ENCODE assay signal across 11 cellular contexts in genomic region chr15:44666208-44667038, GRCh38. TPM values are rescaled to one million over a fixed set of nuclear protein-coding genes. Genes with fewer than 3 reads are reported as not detected.
DNase-seq lines count a peak whose midpoint lies in the region; ATAC-seq and TF ChIP-seq lines count a peak whose summit lies in the region.
"Had no signal": no experiment of that assay in that cellular context is flagged by ENCODE, and none has a peak within 500 bp of the region (broad histone marks: within the 10 kb centered on the region; RNA-seq: fewer than 3 reads in every experiment).

No MANE protein-coding gene starts in this region.

- no peaks in the 10 kb centered on the region for H3K9me3 ChIP-seq in BLaER1 treated with 17β-estradiol and CSF1 and Interleukin-3, amounts not matched to agents 10 nM and 100 nM (replicated peaks in 1 of 11)
- H3K9me3 ChIP-seq in OCI-LY1 (ENCODE audit: low read length) (no peaks in the 10 kb centered on the region), hepatocyte (ENCODE audit: low read depth) (no peaks in the 10 kb centered on the region)
- H3K9me3 ChIP-seq: HAP-1, SJSA1 had no signal

- no peaks in the 10 kb centered on the region for H3K9me3 Mint-ChIP-seq in dendritic cell treated with granulocyte-macrophage colony-stimulating factor and Interleukin-4, amounts not matched to agents 40 ng/mL and 50 ng/mL, for 4 days

- ATAC-seq in GM18505 (IDR thresholded peaks at IDR 0.05; ENCODE audit: unreplicated experiment) = no peak

- H3K36me3 ChIP-seq in BLaER1 treated with 17β-estradiol and CSF1 and Interleukin-3, amounts not matched to agents 10 nM and 100 nM = no peaks in the 10 kb centered on the region
- no peaks in the 10 kb centered on the region for H3K36me3 ChIP-seq in OCI-LY1 (ENCODE audit: insufficient read depth, low read length)
- H3K36me3 ChIP-seq in hepatocyte (replicated peaks; ENCODE audit: insufficient read depth, low read depth) = no peaks in the 10 kb centered on the region
- H3K36me3 ChIP-seq: HAP-1 had no signal

- H3K27me3 Mint-ChIP-seq in dendritic cell treated with granulocyte-macrophage colony-stimulating factor and Interleukin-4, amounts not matched to agents 40 ng/mL and 50 ng/mL, for 4 days = no peaks in the 10 kb centered on the region

- peaks cover 20% of the 10 kb centered on the region for H3K36me3 Mint-ChIP-seq in dendritic cell treated with granulocyte-macrophage colony-stimulating factor and Interleukin-4, amounts not matched to agents 40 ng/mL and 50 ng/mL, for 4 days (ENCODE audit: low read depth)

- peak overlapping the region in 2 of 11 experiments; percentile 12 to 37; a peak in 1 of 22 replicates for H3K9ac ChIP-seq in BLaER1 treated with 17β-estradiol and CSF1 and Interleukin-3, amounts not matched to agents 10 nM and 100 nM
- peak overlapping the region; percentile 11; the same call in 1 of the 2 replicates for H3K9ac ChIP-seq in OCI-LY1 (ENCODE audit: low read length)

- DNase-seq in iPS-NIHi11 (ENCODE audit: low spot score) = no peak
- DNase-seq in lower leg skin (ENCODE audit: low spot score in 2 of 2) = no peak
- no peak for DNase-seq in hepatocyte (ENCODE audit: low spot score)
- DNase-seq in DMS114 treated with DMSO at 0.1 percent for 48 hours (lab: John Stamatoyannopoulos, UW; ENCODE audit: unreplicated experiment) = no peak

- peak overlapping the region in 1 of 11 experiments; percentile 12; a peak in 2 of 22 replicates for H3K27ac ChIP-seq in BLaER1 treated with 17β-estradiol and CSF1 and Interleukin-3, amounts not matched to agents 10 nM and 100 nM
- H3K27ac ChIP-seq in OCI-LY1 (ENCODE audit: low read depth, low read length, poor library complexity, severe bottlenecking) (peak overlapping the region; percentile 65), hepatocyte (no peak overlapping the region)
- H3K27ac ChIP-seq: SJSA1 had no signal

- H3K27me3 ChIP-seq in BLaER1 treated with 17β-estradiol and CSF1 and Interleukin-3, amounts not matched to agents 10 nM and 100 nM = no peaks in the 10 kb centered on the region
- H3K27me3 ChIP-seq in OCI-LY1 (ENCODE audit: insufficient read depth, low read length) (no peaks in the 10 kb centered on the region), hepatocyte (no peaks in the 10 kb centered on the region)
- H3K27me3 ChIP-seq: SJSA1 had no signal

- 0 out of 2 replicates have a peak, but pooled peaks cover 4% of the 10 kb centered on the region for H3F3A ChIP-seq in OCI-LY1 (ENCODE audit: insufficient read depth, low read length)

- peaks cover 11% of the 10 kb centered on the region; the same call in 1 of the 2 replicates for H3K79me2 ChIP-seq in OCI-LY1 (ENCODE audit: insufficient read depth, low read length)
- peaks cover 9% of the 10 kb centered on the region for H3K79me2 ChIP-seq in hepatocyte

- no peaks in the 10 kb centered on the region for H3K9me2 ChIP-seq in OCI-LY1 (ENCODE audit: low read depth, low read length)
- no peaks in the 10 kb centered on the region for H3K9me2 ChIP-seq in hepatocyte (replicated peaks; ENCODE audit: insufficient read depth)

- H3K4me1 ChIP-seq in BLaER1 treated with 17β-estradiol and CSF1 and Interleukin-3, amounts not matched to agents 10 nM and 100 nM = peaks cover 30 to 42% (median 36%) of the 10 kb centered on the region in 10 experiments
- peaks cover 51% of the 10 kb centered on the region for H3K4me1 ChIP-seq in OCI-LY1 (ENCODE audit: insufficient read depth, low read length, severe bottlenecking)
- H3K4me1 ChIP-seq in hepatocyte (ENCODE audit: insufficient read depth) = peaks cover 6% of the 10 kb centered on the region

- TF ChIP-seq POLR2A in GM18505 (IDR thresholded peaks at IDR 0.05; ENCODE audit: borderline replicate concordance, extremely low read depth, insufficient read depth, insufficient read length) = peak; percentile 26
- no peak for TF ChIP-seq POLR2A in lower leg skin (IDR thresholded peaks at IDR 0.05)

- peaks cover 22% of the 10 kb centered on the region for H3K4me1 Mint-ChIP-seq in dendritic cell treated with granulocyte-macrophage colony-stimulating factor and Interleukin-4, amounts not matched to agents 40 ng/mL and 50 ng/mL, for 4 days (ENCODE audit: low read depth)

- H4K20me1 ChIP-seq in BLaER1 treated with 17β-estradiol and CSF1 and Interleukin-3, amounts not matched to agents 10 nM and 100 nM = no peaks in the 10 kb centered on the region
- no peaks in the 10 kb centered on the region for H4K20me1 ChIP-seq in OCI-LY1 (ENCODE audit: insufficient read depth, low read length)
- H4K20me1 ChIP-seq in hepatocyte (ENCODE audit: insufficient read depth, poor library complexity, severe bottlenecking) = no peaks in the 10 kb centered on the region

- peak overlapping the region; percentile 39 for H3K4me3 Mint-ChIP-seq in dendritic cell treated with granulocyte-macrophage colony-stimulating factor and Interleukin-4, amounts not matched to agents 40 ng/mL and 50 ng/mL, for 4 days

- WGBS in lower leg skin, 2 donors = 50 to 59% methylated on average over 5 of the region's 5 CpGs
- 69% methylated on average over 5 of the region's 5 CpGs for WGBS in hepatocyte (ENCODE audit: low lambda C conversion rate, missing lambda C conversion rate)

- H3K27ac Mint-ChIP-seq in dendritic cell treated with granulocyte-macrophage colony-stimulating factor and Interleukin-4, amounts not matched to agents 40 ng/mL and 50 ng/mL, for 4 days = peak overlapping the region; percentile 64

- intact Hi-C loops in dendritic cell treated with granulocyte-macrophage colony-stimulating factor and Interleukin-4, amounts not matched to agents 40 ng/mL and 50 ng/mL, for 4 days (cut with micrococcal nuclease) = no loop called here
- intact Hi-C loops in lower leg skin (cut with DNase I; ENCODE audit: low total_unique reads) = loop anchor here (5.0 kb wide), 1 partner anchor 71 kb away; the partner anchor contains the start of gene TRIM69

- no peak overlapping the region for H3K4me3 ChIP-seq in BLaER1 treated with 17β-estradiol and CSF1 and Interleukin-3, amounts not matched to agents 10 nM and 100 nM
- H3K4me3 ChIP-seq in OCI-LY1 (ENCODE audit: low read depth, low read length, poor library complexity, severe bottlenecking) = no peak overlapping the region
- no peak overlapping the region for H3K4me3 ChIP-seq in lower leg skin (ENCODE audit: low read depth, poor library complexity, severe bottlenecking)
- H3K4me3 ChIP-seq in hepatocyte = no peak overlapping the region
- H3K4me3 ChIP-seq: HAP-1, SJSA1 had no signal

- H3K4me2 ChIP-seq in BLaER1 treated with 17β-estradiol and CSF1 and Interleukin-3, amounts not matched to agents 10 nM and 100 nM = peak overlapping the region in 6 of 11 experiments; percentile 4 to 79 (median 38); a peak in 9 of 22 replicates
- H3K4me2 ChIP-seq in OCI-LY1 (ENCODE audit: low read length) = peak overlapping the region; percentile 47
- H3K4me2 ChIP-seq in hepatocyte = no peak overlapping the region

- TF ChIP-seq CTCF in OCI-LY1 (IDR thresholded peaks at IDR 0.05; ENCODE audit: low read length) (no peak), lower leg skin (IDR thresholded peaks at IDR 0.05) (no peak), hepatocyte (IDR thresholded peaks at IDR 0.05; ENCODE audit: poor library complexity) (no peak)

- H2AFZ ChIP-seq in OCI-LY1 (ENCODE audit: low read length) (no peak overlapping the region), hepatocyte (no peak overlapping the region)

RNA-seq across cellular contexts. Expression of gene SPG11, which starts 3.0 kb away (rescaled TPM):
- total RNA-seq in lower leg skin (100 to 1,000 TPM in 1 of 4 donors, 10 to 100 TPM in 3; 78.1 to 118 (median 89.7) TPM), hepatocyte (54.2 and 70.3 TPM in 2 replicates)
- polyA plus RNA-seq in hepatocyte = 27.1 and 28.2 TPM in 2 replicates

RNA-seq across cellular contexts. Expression of gene PATL2, which starts 44.7 kb away (rescaled TPM):
- total RNA-seq in lower leg skin = 1 to 10 TPM in 1 of 4 donors, under 1 TPM in 3; 0.30 to 1.4 (median 0.33) TPM
- total RNA-seq in hepatocyte = 0.77 TPM in 1 of 2 replicates, not detected in the other
- 0.54 and 0.85 TPM in 2 replicates for polyA plus RNA-seq in hepatocyte
- total RNA-seq: lung microvascular endothelial cell had no signal

RNA-seq across cellular contexts. Expression of gene B2M, which starts 44.9 kb away (rescaled TPM):
- 1,000 to 10,000 TPM; 2,406 to 3,013 (median 2,777) TPM for total RNA-seq in lower leg skin
- 2,059 and 2,324 TPM in 2 replicates for total RNA-seq in hepatocyte
- polyA plus RNA-seq in hepatocyte = 2,570 and 2,890 TPM in 2 replicates
